Comparison of ENCODE assay signal across 9 cellular contexts in the genomic region with DNA sequence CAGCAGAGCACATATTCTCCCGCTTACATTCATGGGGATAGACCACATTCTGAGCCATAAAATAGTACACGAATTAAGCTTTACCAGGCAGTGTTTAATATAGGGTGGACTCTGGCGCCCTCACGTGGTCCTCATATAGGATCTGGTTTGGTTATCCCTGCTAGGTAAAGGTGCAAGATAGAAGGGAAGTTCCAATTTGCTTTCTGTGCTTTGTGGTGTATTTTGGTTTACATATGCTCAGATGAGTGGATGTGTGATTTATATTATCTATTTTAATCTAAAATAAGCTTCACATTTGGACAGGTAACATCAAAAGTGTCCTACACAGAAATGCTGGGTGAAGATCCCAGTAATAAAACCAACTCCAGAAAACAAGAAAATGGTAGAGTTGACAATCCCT. TPM values are rescaled to one million over a fixed set of nuclear protein-coding genes. Genes with fewer than 3 reads are reported as not detected.
DNase-seq lines count a peak whose midpoint lies in the region; ATAC-seq and TF ChIP-seq lines count a peak whose summit lies in the region.
"Had no signal": no experiment of that assay in that cellular context is flagged by ENCODE, and none has a peak within 500 bp of the region (broad histone marks: within the 10 kb centered on the region; RNA-seq: fewer than 3 reads in every experiment).

No MANE protein-coding gene starts in this region.

- no peak overlapping the region for H3K4me3 Mint-ChIP-seq in neural crest cell

- no peak for ATAC-seq in GM21390 (IDR thresholded peaks at IDR 0.05; ENCODE audit: unreplicated experiment)

- H3K27ac Mint-ChIP-seq in neural crest cell (ENCODE audit: unreplicated experiment), result no peak overlapping the region

- peaks cover 7% of the 10 kb centered on the region for H3K4me1 Mint-ChIP-seq in neural crest cell

- no peak overlapping the region for H3K4me3 ChIP-seq in fibroblast of mammary gland (ENCODE audit: control insufficient read depth, low read depth, low read length)

- no peaks in the 10 kb centered on the region for H3K9me3 Mint-ChIP-seq in neural crest cell

- H3K36me3 Mint-ChIP-seq in neural crest cell (ENCODE audit: low read depth), result no peaks in the 10 kb centered on the region

- TF ChIP-seq CTCF in GM13977 (IDR thresholded peaks at IDR 0.05; ENCODE audit: extremely low read depth, insufficient read depth, missing control alignments), result peak; percentile 72
- TF ChIP-seq CTCF in fibroblast of mammary gland (conservative IDR thresholded peaks at IDR 0.05; ENCODE audit: control insufficient read depth, insufficient read depth, low read depth, low read length), result peak; percentile 80
- TF ChIP-seq CTCF in neural crest cell (conservative IDR thresholded peaks at IDR 0.05), result peak; percentile 84

- peaks cover 89% of the 10 kb centered on the region for H3K27me3 Mint-ChIP-seq in neural crest cell (ENCODE audit: low read depth)

- peak; percentile 58 for DNase-seq in GM13977 (ENCODE audit: low spot score)
- DNase-seq in M059J (ENCODE audit: low read depth), result peak; percentile 72
- DNase-seq in RPMI8226, result peak; percentile 76
- peak; percentile 73 to 74 for DNase-seq in activated T-cell treated with anti-CD3 and anti-CD28 coated beads, Interleukin-2, amount 50 U/mL, for 48 hours
- peak; percentile 66 for DNase-seq in fibroblast of mammary gland (ENCODE audit: low read depth)
- DNase-seq in neural crest cell (ENCODE audit: low read depth, low spot score), result peak; percentile 43
- peak; percentile 43 for DNase-seq in stromal cell of bone marrow (ENCODE audit: low read depth)

- in situ Hi-C loops in GM13977 (cut with MboI; ENCODE audit: low pct_unique_long_range_greater_than_20kb, low sequenced_read_pairs, unreplicated experiment), result loop anchor here (25.0 kb wide), 1 partner anchor 412 kb away; the partner anchor contains the start of gene C4BPB

RNA-seq across cellular contexts. Expression of gene CR1, which starts 3.6 kb away (rescaled TPM):
- total RNA-seq in M059J (2014; rRNA removed; shearing (Covaris generic)), result not detected in 2 replicates
- total RNA-seq in neural crest cell, result not detected in 2 replicates

RNA-seq across cellular contexts. Expression of gene CR2, which starts 45.4 kb away (rescaled TPM):
- not detected in 2 replicates for total RNA-seq in M059J (2014; rRNA removed; shearing (Covaris generic))
- total RNA-seq in neural crest cell, result not detected in 2 replicates
- total RNA-seq: skeletal muscle tissue had no signal
